ENCODE assay signal across 8 cellular contexts in the genomic region with DNA sequence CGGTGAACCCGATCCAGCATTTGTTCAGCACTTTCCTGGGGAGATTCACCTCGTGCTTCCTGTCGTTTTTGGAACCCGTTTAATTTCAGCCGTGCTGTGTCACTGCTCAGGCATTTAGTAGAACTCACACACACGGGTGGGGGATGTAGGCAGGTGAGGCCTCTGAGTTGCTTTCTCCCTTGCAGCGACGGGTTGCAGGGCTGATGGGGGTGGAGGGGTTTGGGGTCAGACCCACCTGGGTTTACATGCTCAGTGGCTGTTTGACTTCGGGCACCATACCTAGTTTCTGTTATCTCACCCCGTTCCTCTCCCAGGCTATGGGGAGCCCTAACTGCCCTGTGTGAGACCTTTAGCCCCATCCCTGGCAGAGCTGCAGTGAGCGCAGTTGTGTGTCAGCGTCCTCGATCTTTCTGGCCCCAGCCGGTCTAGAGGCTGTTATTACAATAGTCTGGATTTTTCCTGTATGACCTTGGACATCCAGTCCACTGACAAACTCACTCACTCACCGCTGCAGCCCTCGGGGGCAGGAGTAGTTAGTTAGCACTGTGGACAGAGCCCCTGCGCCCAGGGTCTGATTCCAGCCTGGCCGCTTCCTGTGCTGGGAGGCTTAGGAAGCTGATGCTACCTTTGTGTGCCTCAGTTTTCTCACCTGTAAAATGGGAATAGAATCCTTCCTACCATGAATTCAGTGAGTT. TPM values are rescaled to one million over a fixed set of nuclear protein-coding genes. Genes with fewer than 3 reads are reported as not detected.
DNase-seq lines count a peak whose midpoint lies in the region; ATAC-seq, FAIRE-seq and TF ChIP-seq lines count a peak whose summit lies in the region.

No MANE protein-coding gene starts in this region.

- H4K20me1 ChIP-seq in PC-9 (ENCODE audit: insufficient read depth) (peaks cover 26% of the 10 kb centered on the region), MM.1S (ENCODE audit: insufficient read depth, low read length) (no peaks in the 10 kb centered on the region)

- TF ChIP-seq CTCF in Calu3 (IDR thresholded peaks at IDR 0.05; ENCODE audit: unreplicated experiment), result no peak
- no peak for TF ChIP-seq CTCF in PC-9 (conservative IDR thresholded peaks at IDR 0.05)
- TF ChIP-seq CTCF in esophagus squamous epithelium (IDR thresholded peaks at IDR 0.05), result no peak
- no peak for TF ChIP-seq CTCF in MM.1S (IDR thresholded peaks at IDR 0.05; ENCODE audit: low read length)

- H3K4me3 ChIP-seq in PC-9 (peak overlapping the region; percentile 89), esophagus squamous epithelium (peak overlapping the region; percentile 53 to 79 (median 70)), neuron (ENCODE audit: low read length) (peak overlapping the region; percentile 90), MM.1S (ENCODE audit: low read length) (no peak overlapping the region)

- H3K36me3 ChIP-seq in PC-9 (ENCODE audit: low read depth), result no peaks in the 10 kb centered on the region
- H3K36me3 ChIP-seq in esophagus squamous epithelium, result no peaks in the 10 kb centered on the region
- H3K36me3 ChIP-seq in neuron (ENCODE audit: insufficient read depth, low read length), result no peaks in the 10 kb centered on the region
- H3K36me3 ChIP-seq in MM.1S (replicated peaks; ENCODE audit: insufficient read depth, low read length), result no peaks in the 10 kb centered on the region

- no peaks in the 10 kb centered on the region for H3K9me3 Mint-ChIP-seq in Calu3 (ENCODE audit: low read depth, unreplicated experiment)

- H3K9me2 ChIP-seq in PC-9 (ENCODE audit: insufficient read depth) (no peaks in the 10 kb centered on the region), MM.1S (replicated peaks; ENCODE audit: insufficient read depth, low read length) (no peaks in the 10 kb centered on the region)

- peak overlapping the region; percentile 75 for H3K27ac ChIP-seq in PC-9
- peak overlapping the region; percentile 79 to 90 (median 86) for H3K27ac ChIP-seq in esophagus squamous epithelium
- H3K27ac ChIP-seq in MM.1S (ENCODE audit: low read length), result no peak overlapping the region

- POLR2A ChIA-PET in PC-9 (lab: Charles Lee; ENCODE audit: unreplicated experiment), result interaction anchor here (0.5 to 0.7 kb wide), 3 partner anchors 27 to 1021 kb away, joined by 3 to 9 read pairs (median 5); no protein-coding TSS in a partner anchor

- CTCF ChIA-PET in Calu3 (lab: Charles Lee) (interaction anchor here (1.2 to 1.4 kb wide), 2 partner anchors 17 to 27 kb away, joined by 6 to 7 read pairs; no protein-coding TSS in a partner anchor), PC-9 (lab: Charles Lee) (interaction anchor here (0.6 kb wide), 1 partner anchor 54 kb away, joined by 4 read pairs; no protein-coding TSS in a partner anchor)

- ATAC-seq in activated CD4-positive, CD25-positive, alpha-beta regulatory T cell treated with anti-CD3 and anti-CD28 coated beads, Interleukin-2, amount 50 U/mL, for 24 hours, result no peak
- no peak for ATAC-seq in HG03378 (IDR thresholded peaks at IDR 0.05; ENCODE audit: unreplicated experiment)

- H3K27ac Mint-ChIP-seq in Calu3 (ENCODE audit: unreplicated experiment), result peak overlapping the region; percentile 95

- H3K4me2 ChIP-seq in PC-9 (peak overlapping the region; percentile 96), MM.1S (ENCODE audit: low read depth, low read length) (no peak overlapping the region)

- DNase-seq in Calu3 (peak; percentile 37), PC-9 (peak; percentile 64 to 81), esophagus squamous epithelium (lab: John Stamatoyannopoulos, UW) (no peak), GM12892 (ENCODE audit: insufficient read length) (no peak), MM.1S (no peak)

- intact Hi-C loops in Calu3 (cut with micrococcal nuclease; ENCODE audit: unreplicated experiment), result loop anchor here (10.0 kb wide), 1 partner anchor 70 kb away; no protein-coding TSS in a partner anchor
- intact Hi-C loops in PC-9 (cut with micrococcal nuclease; ENCODE audit: unreplicated experiment), result loop anchor here (1.0 kb wide), 3 partner anchors 27 to 65 kb away; no protein-coding TSS in a partner anchor
- intact Hi-C loops in esophagus squamous epithelium (cut with DNase I), result loop anchor here (10.0 kb wide), 1 partner anchor 60 kb away; no protein-coding TSS in a partner anchor

- TF ChIP-seq POLR2A in esophagus squamous epithelium (IDR thresholded peaks at IDR 0.05), result no peak
- no peak for TF ChIP-seq POLR2A in GM12892 (IDR thresholded peaks at IDR 0.05; ENCODE audit: low read depth, low read length)

- H3K9me3 ChIP-seq in PC-9 (ENCODE audit: insufficient read depth, low read depth) (no peaks in the 10 kb centered on the region), esophagus squamous epithelium (no peaks in the 10 kb centered on the region), neuron (ENCODE audit: low read length) (no peaks in the 10 kb centered on the region), MM.1S (replicated peaks; ENCODE audit: insufficient read depth, low read length) (no peaks in the 10 kb centered on the region)

- no peak for FAIRE-seq in GM12892 (lab: Jason Lieb, UNC)

- H2AFZ ChIP-seq in PC-9 (peak overlapping the region; percentile 83; the same call in 1 of the 2 replicates), neuron (ENCODE audit: low read depth, low read length) (no peak overlapping the region), MM.1S (ENCODE audit: low read length) (no peak overlapping the region)

- peaks cover 39% of the 10 kb centered on the region for H3K4me1 ChIP-seq in PC-9 (replicated peaks; ENCODE audit: insufficient read depth)
- H3K4me1 ChIP-seq in esophagus squamous epithelium, result peaks cover 27 to 58% (median 29%) of the 10 kb centered on the region in 3 donors
- peaks cover 20% of the 10 kb centered on the region for H3K4me1 ChIP-seq in neuron (ENCODE audit: insufficient read depth, low read length)
- peaks cover 7% of the 10 kb centered on the region for H3K4me1 ChIP-seq in MM.1S (ENCODE audit: low read length)

- peaks cover 39% of the 10 kb centered on the region for H3K36me3 Mint-ChIP-seq in Calu3 (ENCODE audit: insufficient read depth, unreplicated experiment)

- H3K4me3 Mint-ChIP-seq in Calu3 (ENCODE audit: low read depth, unreplicated experiment), result peak overlapping the region; percentile 98

- peaks cover 49% of the 10 kb centered on the region for H3F3A ChIP-seq in PC-9 (ENCODE audit: insufficient read depth, low read depth)
- H3F3A ChIP-seq in MM.1S (ENCODE audit: insufficient read depth, low read length), result peaks cover 14% of the 10 kb centered on the region; the same call in 1 of the 2 replicates

- BruUV-seq in Calu3 (replicated peaks; lab: Mats Ljungman, UMichigan), result no TSS peak
- BruUV-seq in PC-9 (replicated peaks; lab: Mats Ljungman, UMichigan), result no TSS peak

- no peak overlapping the region for H3K9ac ChIP-seq in MM.1S (ENCODE audit: low read length)

- no peaks in the 10 kb centered on the region for H3K27me3 ChIP-seq in PC-9 (ENCODE audit: insufficient read depth, low read depth)
- no peaks in the 10 kb centered on the region for H3K27me3 ChIP-seq in esophagus squamous epithelium
- peaks cover 2% of the 10 kb centered on the region for H3K27me3 ChIP-seq in neuron (ENCODE audit: insufficient read depth, low read length)
- no peaks in the 10 kb centered on the region for H3K27me3 ChIP-seq in MM.1S (replicated peaks; ENCODE audit: insufficient read depth, low read length)

- H3K79me2 ChIP-seq in PC-9 (ENCODE audit: low read depth) (peaks cover 68% of the 10 kb centered on the region), MM.1S (ENCODE audit: low read length) (peaks cover 44% of the 10 kb centered on the region)

- H3K27me3 Mint-ChIP-seq in Calu3 (ENCODE audit: unreplicated experiment), result no peaks in the 10 kb centered on the region

- H3K4me1 Mint-ChIP-seq in Calu3 (ENCODE audit: low read depth, unreplicated experiment), result peaks cover 44% of the 10 kb centered on the region

- WGBS in esophagus squamous epithelium, 2 donors, result 39 to 48% methylated on average over 10 to 12 of the region's 19 CpGs

RNA-seq across cellular contexts. Expression of a gene that starts 2.6 kb away (rescaled TPM):
- total RNA-seq in Calu3 (2022) (64.8 and 82.0 TPM in 2 replicates), PC-9 (2021) (112 and 129 TPM in 2 replicates), esophagus squamous epithelium (10 to 100 TPM; 13.7 to 24.0 (median 20.9) TPM)
- 2.6 TPM for polyA plus RNA-seq in GM12892 (2012; ENCODE audit: missing spikeins)

RNA-seq across cellular contexts. Expression of a gene that starts 43.3 kb away (rescaled TPM):
- total RNA-seq in Calu3 (2022), result 46.3 and 52.3 TPM in 2 replicates
- total RNA-seq in PC-9 (2021), result 27.2 and 37.7 TPM in 2 replicates
- total RNA-seq in esophagus squamous epithelium, result 10 to 100 TPM; 11.4 to 23.3 (median 12.6) TPM
- 16.1 TPM for polyA plus RNA-seq in GM12892 (2012; ENCODE audit: missing spikeins)

Comparison
In these comparisons a context has a peak if more than half of its experiments do, and no peak if none do; other contexts are left out.
1. DNase-seq: peak in Calu3 (single experiment) and PC-9 (2 of 2); none in esophagus squamous epithelium (single experiment), GM12892 (single experiment) and MM.1S (single experiment).